Comparison of ENCODE assay signal across 19 cellular contexts in genomic region chrX:19193584-19193983, GRCh38.
"Had no signal": no experiment of that assay in that cellular context is flagged by ENCODE, and none has a peak within 500 bp of the region (broad histone marks: within the 10 kb centered on the region; RNA-seq: fewer than 3 reads in every experiment).

No MANE protein-coding gene starts in this region.

- DNase-seq: activated CD4-positive, alpha-beta memory T cell treated with anti-CD3 and anti-CD28 coated beads, Interleukin-2, amount 10 ng/mL, durations not matched to agents 7 days and 5 days; activated CD4-positive, alpha-beta T cell treated with anti-CD3 and anti-CD28 coated beads for 48 hours; activated CD4-positive, CD25-positive, alpha-beta regulatory T cell; activated naive CD4-positive, alpha-beta T cell; activated naive CD8-positive, alpha-beta T cell treated with anti-CD3 and anti-CD28 coated beads, Interleukin-2, amount 10 ng/mL, durations not matched to agents 7 days and 5 days; caudate nucleus; dorsolateral prefrontal cortex; erythroblast; gastrocnemius medialis; heart left ventricle; left ventricle myocardium inferior; mammary epithelial cell; nephron progenitor cell; occipital lobe; stimulated activated naive CD8-positive, alpha-beta T cell treated with anti-CD3 and anti-CD28 coated beads, Interleukin-15, Interleukin-2, amounts not matched to agents 100 U/mL and 50 U/mL, for 24 hours; substantia nigra; tibial artery had no signal

- H3K27me3 ChIP-seq: gastrocnemius medialis, right atrium auricular region, tibial artery had no signal

- H3K27ac ChIP-seq: dorsolateral prefrontal cortex, gastrocnemius medialis, heart left ventricle, left ventricle myocardium inferior, right atrium auricular region, tibial artery had no signal

- H3K36me3 ChIP-seq: gastrocnemius medialis, heart left ventricle, left ventricle myocardium inferior, right atrium auricular region, tibial artery had no signal

- H3K4me3 ChIP-seq: dorsolateral prefrontal cortex, gastrocnemius medialis, heart left ventricle, left ventricle myocardium inferior, right atrium auricular region, tibial artery had no signal

- H3K9me3 ChIP-seq: gastrocnemius medialis, heart left ventricle, left ventricle myocardium inferior had no signal

- ATAC-seq: gastrocnemius medialis; heart left ventricle; stimulated activated naive CD8-positive, alpha-beta T cell treated with anti-CD3 and anti-CD28 coated beads, Interleukin-15, Interleukin-2, amounts not matched to agents 100 U/mL and 50 U/mL, for 24 hours had no signal

- FAIRE-seq: endometrium had no signal

- H3K4me1 ChIP-seq: gastrocnemius medialis, heart left ventricle, left ventricle myocardium inferior, right atrium auricular region, tibial artery had no signal
